Comparison of ENCODE assay signal across 12 cellular contexts in genomic region chr4:35151816-35152572, GRCh38.
DNase-seq lines count a peak whose midpoint lies in the region; ATAC-seq, FAIRE-seq and TF ChIP-seq lines count a peak whose summit lies in the region.
"Had no signal": no experiment of that assay in that cellular context is flagged by ENCODE, and none has a peak within 500 bp of the region (broad histone marks: within the 10 kb centered on the region; RNA-seq: fewer than 3 reads in every experiment).

No MANE protein-coding gene starts in this region.

- no peak for FAIRE-seq in K562 (lab: Jason Lieb, UNC)
- FAIRE-seq: GM19239 had no signal

- H3K27me3 ChIP-seq in K562 (ENCODE audit: control insufficient read depth in 2 of 2, insufficient read depth in 2 of 2, low read length in 2 of 2) (no peaks in the 10 kb centered on the region), psoas muscle (ENCODE audit: insufficient read depth in 3 of 3, low read length in 2 of 3) (no peaks in the 10 kb centered on the region)

- TF ChIP-seq RAD21 in K562 (CRISPR knock-in tag; conservative IDR thresholded peaks at IDR 0.05 in 1 of 2, IDR thresholded peaks at IDR 0.05 in 1 of 2): 0 out of 4 replicates have a peak, but pooled peaks of 1 of the 2 experiments have one; percentile 25

- no peak for TF ChIP-seq POLR2A in K562 (conservative IDR thresholded peaks at IDR 0.05)

- no peaks in the 10 kb centered on the region for H4K20me1 ChIP-seq in K562 (replicated peaks; ENCODE audit: control insufficient read depth, insufficient read depth, low read length)

- no peak overlapping the region for H3K4me3 Mint-ChIP-seq in Calu3 (ENCODE audit: low read depth, unreplicated experiment)
- H3K4me3 Mint-ChIP-seq: B cell had no signal

- H3K4me1 ChIP-seq in K562 (replicated peaks in 1 of 2; ENCODE audit: control insufficient read depth in 2 of 2, insufficient read depth in 2 of 2, low read length in 2 of 2) (no peaks in the 10 kb centered on the region), psoas muscle (no peaks in the 10 kb centered on the region)

- H3K9me3 ChIP-seq in K562 (replicated peaks; ENCODE audit: control insufficient read depth, insufficient read depth, low read depth, low read length) (no peaks in the 10 kb centered on the region), psoas muscle (no peaks in the 10 kb centered on the region)

- DNase-seq in SHP77 treated with DMSO at 0.1 percent for 48 hours (lab: John Stamatoyannopoulos, UW): peak; percentile 2
- DNase-seq in SHP77 (lab: John Stamatoyannopoulos, UW): no peak
- DNase-seq in NCI-H187 treated with DMSO at 0.1 percent for 48 hours (lab: John Stamatoyannopoulos, UW): peak; percentile 31
- peak; percentile 10 to 19 (median 12) for DNase-seq in K562 (ENCODE audit: extremely low read depth in 1 of 4, low spot score in 3 of 4)
- DNase-seq in psoas muscle: no peak
- no peak for DNase-seq in Calu3
- DNase-seq: central memory CD4-positive, alpha-beta T cell; left cardiac atrium had no signal

- POLR2A ChIA-PET in K562 (lab: Yijun Ruan, JAX): no interaction called here

- H3K4me1 Mint-ChIP-seq in Calu3 (ENCODE audit: low read depth, unreplicated experiment): no peaks in the 10 kb centered on the region
- H3K4me1 Mint-ChIP-seq: B cell had no signal

- ATAC-seq in K562 (no peak), psoas muscle (no peak), GM21576 (IDR thresholded peaks at IDR 0.05; ENCODE audit: unreplicated experiment) (no peak), HG03095 (IDR thresholded peaks at IDR 0.05; ENCODE audit: unreplicated experiment) (no peak)
- ATAC-seq: left cardiac atrium had no signal

- H3K27me3 Mint-ChIP-seq in Calu3 (ENCODE audit: unreplicated experiment): no peaks in the 10 kb centered on the region
- H3K27me3 Mint-ChIP-seq: B cell had no signal

- H3K4me2 ChIP-seq in K562 (ENCODE audit: insufficient read depth, low read length): no peak overlapping the region

- BruUV-seq in K562 (replicated peaks; lab: Mats Ljungman, UMichigan): no TSS peak
- no TSS peak for BruUV-seq in Calu3 (replicated peaks; lab: Mats Ljungman, UMichigan)

- no peak overlapping the region for H3K27ac Mint-ChIP-seq in Calu3 (ENCODE audit: unreplicated experiment)
- H3K27ac Mint-ChIP-seq: B cell had no signal

- WGBS in K562 (ENCODE audit: insufficient coverage, low coverage, missing lambda C conversion rate): 2% methylated on average over 10 of the region's 10 CpGs
- 68 to 73% (median 72%) methylated on average over 10 of the region's 10 CpGs for WGBS in psoas muscle, 3 donors

- H3K36me3 ChIP-seq in K562 (ENCODE audit: control insufficient read depth, insufficient read depth, low read length) (no peaks in the 10 kb centered on the region), psoas muscle (ENCODE audit: insufficient read depth in 1 of 2, low read depth in 1 of 2) (no peaks in the 10 kb centered on the region)

- H3K9me1 ChIP-seq in K562 (ENCODE audit: control insufficient read depth, insufficient read depth, low read length): no peaks in the 10 kb centered on the region

- H3K4me3 ChIP-seq in K562 (no peak overlapping the region), psoas muscle (no peak overlapping the region)

- no peak overlapping the region for H2AFZ ChIP-seq in K562 (ENCODE audit: low read depth, low read length)

- intact Hi-C loops in K562 (cut with micrococcal nuclease): no loop called here
- intact Hi-C loops in psoas muscle (cut with DNase I): no loop called here
- intact Hi-C loops in Calu3 (cut with micrococcal nuclease; ENCODE audit: unreplicated experiment): no loop called here

- peaks cover 13% of the 10 kb centered on the region for H3K9me3 Mint-ChIP-seq in Calu3 (ENCODE audit: low read depth, unreplicated experiment)

- H3K27ac ChIP-seq in K562 (ENCODE audit: extremely low read depth, low read depth, low read length) (no peak overlapping the region), psoas muscle (no peak overlapping the region)

- no peak overlapping the region for H3K9ac ChIP-seq in K562 (ENCODE audit: insufficient read depth in 1 of 2, low read depth in 2 of 2, low read length in 2 of 2)

- H3K79me2 ChIP-seq in K562 (ENCODE audit: control insufficient read depth, insufficient read depth, low read length): no peaks in the 10 kb centered on the region

- in situ Hi-C loops in K562 (cut with MboI): no loop called here

- TF ChIP-seq CTCF in K562 (IDR thresholded peaks at IDR 0.05 in 2 of 3, conservative IDR thresholded peaks at IDR 0.05 in 1 of 3; ENCODE audit: insufficient read depth in 2 of 3, low read depth in 1 of 3, low read length in 3 of 3): peak in 2 of 3 experiments; percentile 15 to 29; a peak in 1 of 6 replicates
- peak; percentile 24 for TF ChIP-seq CTCF in psoas muscle (IDR thresholded peaks at IDR 0.05)
- TF ChIP-seq CTCF in Calu3 (IDR thresholded peaks at IDR 0.05; ENCODE audit: unreplicated experiment): no peak

- H3K36me3 Mint-ChIP-seq in Calu3 (ENCODE audit: insufficient read depth, unreplicated experiment): no peaks in the 10 kb centered on the region

- CTCF ChIA-PET in K562 (lab: Yijun Ruan, JAX; ENCODE audit: low intra/inter-chr PET ratio): no interaction called here
- CTCF ChIA-PET in Calu3 (lab: Charles Lee): no interaction called here

- no peak for TF ChIP-seq EP300 in K562 (IDR thresholded peaks at IDR 0.05; ENCODE audit: low read length)

TF ChIP-seq in K562, 482 proteins besides CTCF, POLR2A, EP300 and RAD21 (continues in another document):
- TF ChIP-seq CUX1 (CRISPR knock-in tag; IDR thresholded peaks at IDR 0.05) (no peak), TEAD1 (CRISPR knock-in tag; IDR thresholded peaks at IDR 0.05) (no peak), FOXM1 (IDR thresholded peaks at IDR 0.05; ENCODE audit: low read depth) (no peak), FOXM1 (CRISPR knock-in tag; IDR thresholded peaks at IDR 0.05; ENCODE audit: low read depth) (no peak), ZNF282 (CRISPR knock-in tag; IDR thresholded peaks at IDR 0.05) (no peak), RBM14 (IDR thresholded peaks at IDR 0.05; ENCODE audit: borderline replicate concordance, insufficient read depth, low read depth, low read length) (no peak), TCF15 (CRISPR knock-in tag; IDR thresholded peaks at IDR 0.05) (no peak), IRF2 (CRISPR knock-in tag; IDR thresholded peaks at IDR 0.05) (no peak), CBFA2T3 (IDR thresholded peaks at IDR 0.05) (no peak), ZNF12 (CRISPR knock-in tag; IDR thresholded peaks at IDR 0.05) (no peak)
- TF ChIP-seq, protein P1, sequence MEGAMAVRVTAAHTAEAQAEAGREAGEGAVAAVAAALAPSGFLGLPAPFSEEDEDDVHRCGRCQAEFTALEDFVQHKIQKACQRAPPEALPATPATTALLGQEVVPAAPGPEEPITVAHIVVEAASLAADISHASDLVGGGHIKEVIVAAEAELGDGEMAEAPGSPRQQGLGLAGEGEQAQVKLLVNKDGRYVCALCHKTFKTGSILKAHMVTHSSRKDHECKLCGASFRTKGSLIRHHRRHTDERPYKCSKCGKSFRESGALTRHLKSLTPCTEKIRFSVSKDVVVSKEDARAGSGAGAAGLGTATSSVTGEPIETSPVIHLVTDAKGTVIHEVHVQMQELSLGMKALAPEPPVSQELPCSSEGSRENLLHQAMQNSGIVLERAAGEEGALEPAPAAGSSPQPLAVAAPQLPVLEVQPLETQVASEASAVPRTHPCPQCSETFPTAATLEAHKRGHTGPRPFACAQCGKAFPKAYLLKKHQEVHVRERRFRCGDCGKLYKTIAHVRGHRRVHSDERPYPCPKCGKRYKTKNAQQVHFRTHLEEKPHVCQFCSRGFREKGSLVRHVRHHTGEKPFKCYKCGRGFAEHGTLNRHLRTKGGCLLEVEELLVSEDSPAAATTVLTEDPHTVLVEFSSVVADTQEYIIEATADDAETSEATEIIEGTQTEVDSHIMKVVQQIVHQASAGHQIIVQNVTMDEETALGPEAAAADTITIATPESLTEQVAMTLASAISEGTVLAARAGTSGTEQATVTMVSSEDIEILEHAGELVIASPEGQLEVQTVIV (CRISPR knock-in tag; IDR thresholded peaks at IDR 0.05; ENCODE audit: borderline replicate concordance): no peak

Comparison
In these comparisons a context has a peak if more than half of its experiments do, and no peak if none do; other contexts are left out.
1. DNase-seq: peak in SHP77 treated with DMSO at 0.1 percent for 48 hours (single experiment), NCI-H187 treated with DMSO at 0.1 percent for 48 hours (single experiment) and K562 (4 of 4); none in SHP77 (0 of 2), psoas muscle (0 of 2) and Calu3 (single experiment).